Comparison of ENCODE assay signal across 8 cellular contexts in the genomic region with DNA sequence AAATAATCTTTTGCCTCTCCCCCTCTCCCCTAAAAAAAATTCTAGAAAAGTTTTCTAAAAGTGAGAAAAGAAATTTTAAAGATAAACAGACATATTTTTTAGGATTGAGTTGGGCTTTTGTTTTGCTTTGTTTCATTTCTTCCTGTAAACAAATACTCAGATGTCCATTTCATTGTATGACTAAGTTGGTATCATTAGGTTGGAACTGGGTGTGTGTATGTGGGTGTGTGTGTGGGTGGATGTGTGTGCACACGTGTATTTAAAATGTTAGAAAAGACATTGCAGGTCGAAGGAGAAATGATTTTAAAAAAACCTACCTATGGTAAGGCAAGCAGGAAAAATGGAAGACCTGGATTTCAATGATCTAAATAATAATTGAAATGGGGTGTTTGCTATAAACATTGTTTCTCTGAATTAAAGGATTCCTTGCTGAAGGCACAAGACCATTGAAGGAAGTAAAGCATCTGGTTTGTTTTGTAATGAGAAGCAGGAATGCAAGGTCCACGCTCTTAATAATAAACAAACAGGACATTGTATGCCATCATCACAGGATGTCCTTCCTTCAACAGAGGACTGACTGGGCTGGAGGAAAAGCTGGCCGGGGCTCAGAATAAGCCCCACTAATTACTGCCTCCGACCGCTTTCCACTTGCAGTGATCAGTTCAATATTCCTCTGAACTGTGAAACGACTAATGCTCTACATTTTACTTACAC. TPM values are rescaled to one million over a fixed set of nuclear protein-coding genes. Genes with fewer than 3 reads are reported as not detected.
A peak's percentile ranks its signal among the peaks of the same experiment; 100 is the strongest.
DNase-seq lines count a peak whose midpoint lies in the region; ATAC-seq, FAIRE-seq and TF ChIP-seq lines count a peak whose summit lies in the region.

No MANE protein-coding gene starts in this region.

- intact Hi-C loops in OCI-LY7 (cut with micrococcal nuclease; ENCODE audit: unreplicated experiment), result loop anchor here (1.0 to 5.0 kb wide), 9 partner anchors 93 to 654 kb away; no protein-coding TSS in a partner anchor
- intact Hi-C loops in endothelial cell of umbilical vein (cut with micrococcal nuclease), result loop anchor here (5.0 to 10.0 kb wide), 3 partner anchors 217 to 653 kb away; no protein-coding TSS in a partner anchor

- H3K9me3 Mint-ChIP-seq in progenitor cell of endocrine pancreas (ENCODE audit: low read depth), result no peaks in the 10 kb centered on the region

- H3K4me1 ChIP-seq in OCI-LY7 (ENCODE audit: insufficient read depth, low read length, poor library complexity, severe bottlenecking) (peaks cover 64% of the 10 kb centered on the region), endothelial cell of umbilical vein (ENCODE audit: control insufficient read depth, extremely low read depth, insufficient read depth, low read length) (peaks cover 19% of the 10 kb centered on the region)

- no peak for TF ChIP-seq POLR2A in endothelial cell of umbilical vein (IDR thresholded peaks at IDR 0.05; ENCODE audit: low read depth, low read length)

- no peaks in the 10 kb centered on the region for H3K9me2 ChIP-seq in OCI-LY7 (ENCODE audit: insufficient read depth, low read length)

- H4K20me1 ChIP-seq in OCI-LY7 (ENCODE audit: insufficient read depth, low read length), result no peaks in the 10 kb centered on the region
- H4K20me1 ChIP-seq in endothelial cell of umbilical vein (replicated peaks; ENCODE audit: control insufficient read depth, extremely low read depth, insufficient read depth, low read length), result no peaks in the 10 kb centered on the region

- peaks cover 46% of the 10 kb centered on the region for H3K4me1 Mint-ChIP-seq in progenitor cell of endocrine pancreas (ENCODE audit: low read depth)

- H3K27me3 Mint-ChIP-seq in progenitor cell of endocrine pancreas, result peaks cover 29% of the 10 kb centered on the region

- no TSS peak for BruUV-seq in OCI-LY7 (replicated peaks; lab: Mats Ljungman, UMichigan)
- no TSS peak for BruUV-seq in endothelial cell of umbilical vein (replicated peaks; lab: Mats Ljungman, UMichigan)

- H2AFZ ChIP-seq in OCI-LY7 (ENCODE audit: low read length) (peak overlapping the region; percentile 91), endothelial cell of umbilical vein (ENCODE audit: low read depth, low read length) (peak overlapping the region; percentile 93)

- dilution Hi-C loops in endothelial cell of umbilical vein (cut with MboI; ENCODE audit: extremely low pct_ligation_motif_present, low sequenced_read_pairs), result no loop called here

- CTCF ChIA-PET in OCI-LY7 (lab: Charles Lee; ENCODE audit: unreplicated experiment), result interaction anchor here (0.9 kb wide), 1 partner anchor 75 kb away, joined by 3 read pairs; no protein-coding TSS in a partner anchor
- CTCF ChIA-PET in endothelial cell of umbilical vein (lab: Charles Lee), result no interaction called here

- TF ChIP-seq CTCF in OCI-LY7 (conservative IDR thresholded peaks at IDR 0.05; ENCODE audit: low read length) (peak; percentile 1; the same call in 1 of the 2 replicates), endothelial cell of umbilical vein (IDR thresholded peaks at IDR 0.05; ENCODE audit: extremely low read depth in 1 of 2, insufficient read depth in 1 of 2, low read depth in 1 of 2, low read length in 2 of 2) (no peak), progenitor cell of endocrine pancreas (IDR thresholded peaks at IDR 0.05; ENCODE audit: unreplicated experiment) (no peak)

- H3K4me3 ChIP-seq in OCI-LY7 (ENCODE audit: low read depth, low read length, poor library complexity, severe bottlenecking) (peak overlapping the region; percentile 63), endothelial cell of umbilical vein (replicated peaks in 1 of 3; ENCODE audit: insufficient read depth in 1 of 3, low read depth in 1 of 3, low read length in 3 of 3) (peak overlapping the region in 2 of 3 experiments; percentile 64 to 67)

- H3K4me3 Mint-ChIP-seq in progenitor cell of endocrine pancreas (ENCODE audit: low read depth), result peak overlapping the region; percentile 82

- DNase-seq in GF-D8 (lab: John Stamatoyannopoulos, UW) (peak; percentile 37), OCI-LY7 (ENCODE audit: low spot score) (no peak), endothelial cell of umbilical vein (ENCODE audit: low read depth, low spot score) (peak; percentile 6), progenitor cell of endocrine pancreas (ENCODE audit: low spot score, unreplicated experiment) (no peak), NCI-H510A (lab: John Stamatoyannopoulos, UW) (no peak), NCI-H345 treated with DMSO at 0.1 percent for 48 hours (lab: John Stamatoyannopoulos, UW; ENCODE audit: unreplicated experiment) (no peak)

- H3K9ac ChIP-seq in endothelial cell of umbilical vein (replicated peaks; ENCODE audit: extremely low read depth, insufficient read depth, low read length), result no peak overlapping the region

- peak overlapping the region; percentile 91 for H3K27ac Mint-ChIP-seq in progenitor cell of endocrine pancreas

- peak overlapping the region; percentile 87 for H3K27ac ChIP-seq in OCI-LY7 (ENCODE audit: low read depth, low read length, poor library complexity, severe bottlenecking)
- H3K27ac ChIP-seq in endothelial cell of umbilical vein (ENCODE audit: insufficient read depth, low read depth, low read length), result no peak overlapping the region

- ATAC-seq in GM21723 (IDR thresholded peaks at IDR 0.05; ENCODE audit: unreplicated experiment) (no peak), HG03280 (IDR thresholded peaks at IDR 0.05; ENCODE audit: unreplicated experiment) (no peak)

- H3K4me2 ChIP-seq in OCI-LY7 (ENCODE audit: low read length) (peak overlapping the region; percentile 82), endothelial cell of umbilical vein (ENCODE audit: insufficient read depth, low read length) (peak overlapping the region; percentile 91)

- H3K36me3 ChIP-seq in OCI-LY7 (ENCODE audit: insufficient read depth, low read length) (no peaks in the 10 kb centered on the region), endothelial cell of umbilical vein (ENCODE audit: control insufficient read depth in 2 of 2, extremely low read depth in 1 of 2, insufficient read depth in 2 of 2, low read length in 2 of 2) (no peaks in the 10 kb centered on the region)

- FAIRE-seq in endothelial cell of umbilical vein (lab: Jason Lieb, UNC), result peak; percentile 76

- peaks cover 7% of the 10 kb centered on the region; the same call in 1 of the 2 replicates for H3K79me2 ChIP-seq in OCI-LY7 (ENCODE audit: insufficient read depth, low read depth, low read length)
- no peaks in the 10 kb centered on the region for H3K79me2 ChIP-seq in endothelial cell of umbilical vein (ENCODE audit: control insufficient read depth, insufficient read depth, low read length)

- H3K9me1 ChIP-seq in endothelial cell of umbilical vein (replicated peaks; ENCODE audit: control insufficient read depth, extremely low read depth, insufficient read depth, low read length), result no peaks in the 10 kb centered on the region

- H3K9me3 ChIP-seq in OCI-LY7 (ENCODE audit: low read length) (no peaks in the 10 kb centered on the region), endothelial cell of umbilical vein (replicated peaks; ENCODE audit: control insufficient read depth, insufficient read depth, low read length) (no peaks in the 10 kb centered on the region)

- H3K36me3 Mint-ChIP-seq in progenitor cell of endocrine pancreas (ENCODE audit: insufficient read depth), result no peaks in the 10 kb centered on the region

- POLR2A ChIA-PET in OCI-LY7 (lab: Charles Lee), result interaction anchor here (0.6 to 2.5 kb wide), 14 partner anchors 9 to 1469 kb away, joined by 3 to 10 read pairs (median 3); no protein-coding TSS in a partner anchor
- POLR2A ChIA-PET in endothelial cell of umbilical vein (lab: Charles Lee), result no interaction called here

- peaks cover 13 to 25% of the 10 kb centered on the region in 2 experiments for H3K27me3 ChIP-seq in endothelial cell of umbilical vein (ENCODE audit: control insufficient read depth in 2 of 2, insufficient read depth in 2 of 2, low read length in 2 of 2)

TF ChIP-seq in endothelial cell of umbilical vein, 7 proteins besides CTCF, POLR2A, EP300 and RAD21:
- TF ChIP-seq JUN (IDR thresholded peaks at IDR 0.05; ENCODE audit: borderline replicate concordance, insufficient read depth, insufficient read length, low read depth), result peak; percentile 4
- TF ChIP-seq EZH2 (IDR thresholded peaks at IDR 0.05; ENCODE audit: borderline replicate concordance, low read depth, low read length, severe bottlenecking), result no peak
- TF ChIP-seq MYC (IDR thresholded peaks at IDR 0.05; ENCODE audit: low read depth, low read length), result no peak

RNA-seq across cellular contexts. Expression of gene PRDM1, which starts 1.0 kb away (rescaled TPM):
- 1.5 and 2.2 TPM in 2 replicates for total RNA-seq in OCI-LY7 (2014; rRNA removed; shearing (Covaris generic))
- total RNA-seq in OCI-LY7 (2022) (1.9 and 3.3 TPM in 2 replicates), endothelial cell of umbilical vein (2.7 and 4.8 TPM in 2 replicates), progenitor cell of endocrine pancreas (4.3 and 8.9 TPM in 2 replicates)
- polyA plus RNA-seq in endothelial cell of umbilical vein, result 0.25 and 0.36 TPM in 2 replicates
- polyA plus RNA-seq in endothelial cell of umbilical vein (2011; cell fraction: cytosol; rRNA removed), result 0.28 and 0.30 TPM in 2 replicates
- 0.78 and 1.1 TPM in 2 replicates for polyA plus RNA-seq in endothelial cell of umbilical vein (2011; cell fraction: nucleus; rRNA removed)
- polyA plus RNA-seq in endothelial cell of umbilical vein (2012), result 0.42 and 0.86 TPM in 2 replicates
- polyA minus RNA-seq in endothelial cell of umbilical vein, result 0.42 and 1.3 TPM in 2 replicates
- 1.6 TPM for polyA minus RNA-seq in endothelial cell of umbilical vein (2011; cell fraction: cytosol; rRNA and poly(A)+ RNA removed)
- 0.91 and 3.1 TPM in 2 replicates for polyA minus RNA-seq in endothelial cell of umbilical vein (2011; cell fraction: nucleus; rRNA and poly(A)+ RNA removed)

Comparison
In these comparisons a context has a peak if more than half of its experiments do, and no peak if none do; other contexts are left out.
1. DNase-seq: peak in GF-D8 (single experiment) and endothelial cell of umbilical vein (single experiment); none in OCI-LY7 (single experiment), progenitor cell of endocrine pancreas (single experiment), NCI-H510A (single experiment) and NCI-H345 treated with DMSO at 0.1 percent for 48 hours (single experiment).